In the genomic region with DNA sequence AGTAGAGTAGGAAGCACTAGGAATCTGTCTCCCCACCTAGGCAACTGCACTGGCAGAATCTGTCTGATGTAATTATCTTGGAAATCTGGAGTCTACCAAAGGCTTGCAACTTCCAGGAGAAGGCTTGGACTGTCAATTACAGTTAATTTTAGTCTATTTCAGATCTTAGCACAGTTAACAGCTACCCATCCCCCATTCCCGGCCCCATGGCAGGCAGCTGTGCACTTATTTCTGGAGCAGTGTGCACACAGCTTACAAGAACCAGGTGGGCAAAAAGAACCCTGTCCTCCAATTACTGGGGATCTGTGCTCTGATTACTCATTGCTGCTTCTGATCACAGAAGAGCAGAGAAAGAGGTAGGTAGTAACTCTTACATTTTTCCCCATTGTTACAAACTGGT, we compare ENCODE assay signal across 2 cellular contexts.
TF ChIP-seq lines count a peak whose summit lies in the region.

No MANE protein-coding gene starts in this region.

TF ChIP-seq in SK-N-SH, 30 proteins besides CTCF, POLR2A, EP300 and RAD21 (continued from another document):
- TF ChIP-seq, protein P1, sequence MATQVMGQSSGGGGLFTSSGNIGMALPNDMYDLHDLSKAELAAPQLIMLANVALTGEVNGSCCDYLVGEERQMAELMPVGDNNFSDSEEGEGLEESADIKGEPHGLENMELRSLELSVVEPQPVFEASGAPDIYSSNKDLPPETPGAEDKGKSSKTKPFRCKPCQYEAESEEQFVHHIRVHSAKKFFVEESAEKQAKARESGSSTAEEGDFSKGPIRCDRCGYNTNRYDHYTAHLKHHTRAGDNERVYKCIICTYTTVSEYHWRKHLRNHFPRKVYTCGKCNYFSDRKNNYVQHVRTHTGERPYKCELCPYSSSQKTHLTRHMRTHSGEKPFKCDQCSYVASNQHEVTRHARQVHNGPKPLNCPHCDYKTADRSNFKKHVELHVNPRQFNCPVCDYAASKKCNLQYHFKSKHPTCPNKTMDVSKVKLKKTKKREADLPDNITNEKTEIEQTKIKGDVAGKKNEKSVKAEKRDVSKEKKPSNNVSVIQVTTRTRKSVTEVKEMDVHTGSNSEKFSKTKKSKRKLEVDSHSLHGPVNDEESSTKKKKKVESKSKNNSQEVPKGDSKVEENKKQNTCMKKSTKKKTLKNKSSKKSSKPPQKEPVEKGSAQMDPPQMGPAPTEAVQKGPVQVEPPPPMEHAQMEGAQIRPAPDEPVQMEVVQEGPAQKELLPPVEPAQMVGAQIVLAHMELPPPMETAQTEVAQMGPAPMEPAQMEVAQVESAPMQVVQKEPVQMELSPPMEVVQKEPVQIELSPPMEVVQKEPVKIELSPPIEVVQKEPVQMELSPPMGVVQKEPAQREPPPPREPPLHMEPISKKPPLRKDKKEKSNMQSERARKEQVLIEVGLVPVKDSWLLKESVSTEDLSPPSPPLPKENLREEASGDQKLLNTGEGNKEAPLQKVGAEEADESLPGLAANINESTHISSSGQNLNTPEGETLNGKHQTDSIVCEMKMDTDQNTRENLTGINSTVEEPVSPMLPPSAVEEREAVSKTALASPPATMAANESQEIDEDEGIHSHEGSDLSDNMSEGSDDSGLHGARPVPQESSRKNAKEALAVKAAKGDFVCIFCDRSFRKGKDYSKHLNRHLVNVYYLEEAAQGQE (IDR thresholded peaks at IDR 0.05; ENCODE audit: low read depth, low read length), result no peak
- TF ChIP-seq GATA2 (CRISPR knock-in tag; IDR thresholded peaks at IDR 0.05), result no peak
- no peak for TF ChIP-seq GABPA (IDR thresholded peaks at IDR 0.05; ENCODE audit: low read depth)
- no peak for TF ChIP-seq YY1 (IDR thresholded peaks at IDR 0.05; ENCODE audit: low read depth)
- peak; percentile 45; the same call in 1 of the 2 replicates for TF ChIP-seq RCOR1 (IDR thresholded peaks at IDR 0.05; ENCODE audit: low read length)
- TF ChIP-seq SMC3 (IDR thresholded peaks at IDR 0.05; ENCODE audit: low read depth, low read length), result no peak
- TF ChIP-seq RXRA (IDR thresholded peaks at IDR 0.05; ENCODE audit: borderline replicate concordance, low read depth), result no peak
- TF ChIP-seq TCF12 (IDR thresholded peaks at IDR 0.05), result no peak
- TF ChIP-seq, protein P2, sequence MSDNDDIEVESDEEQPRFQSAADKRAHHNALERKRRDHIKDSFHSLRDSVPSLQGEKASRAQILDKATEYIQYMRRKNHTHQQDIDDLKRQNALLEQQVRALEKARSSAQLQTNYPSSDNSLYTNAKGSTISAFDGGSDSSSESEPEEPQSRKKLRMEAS (IDR thresholded peaks at IDR 0.05; ENCODE audit: low read depth), result no peak
- no peak for TF ChIP-seq SIN3A (IDR thresholded peaks at IDR 0.05; ENCODE audit: borderline replicate concordance, low read depth, low read length)
- TF ChIP-seq RFX5 (IDR thresholded peaks at IDR 0.05; ENCODE audit: low read length), result no peak
- TF ChIP-seq POLR2AphosphoS5 (IDR thresholded peaks at IDR 0.05; ENCODE audit: low read depth, low read length), result no peak
- TF ChIP-seq, protein P3, sequence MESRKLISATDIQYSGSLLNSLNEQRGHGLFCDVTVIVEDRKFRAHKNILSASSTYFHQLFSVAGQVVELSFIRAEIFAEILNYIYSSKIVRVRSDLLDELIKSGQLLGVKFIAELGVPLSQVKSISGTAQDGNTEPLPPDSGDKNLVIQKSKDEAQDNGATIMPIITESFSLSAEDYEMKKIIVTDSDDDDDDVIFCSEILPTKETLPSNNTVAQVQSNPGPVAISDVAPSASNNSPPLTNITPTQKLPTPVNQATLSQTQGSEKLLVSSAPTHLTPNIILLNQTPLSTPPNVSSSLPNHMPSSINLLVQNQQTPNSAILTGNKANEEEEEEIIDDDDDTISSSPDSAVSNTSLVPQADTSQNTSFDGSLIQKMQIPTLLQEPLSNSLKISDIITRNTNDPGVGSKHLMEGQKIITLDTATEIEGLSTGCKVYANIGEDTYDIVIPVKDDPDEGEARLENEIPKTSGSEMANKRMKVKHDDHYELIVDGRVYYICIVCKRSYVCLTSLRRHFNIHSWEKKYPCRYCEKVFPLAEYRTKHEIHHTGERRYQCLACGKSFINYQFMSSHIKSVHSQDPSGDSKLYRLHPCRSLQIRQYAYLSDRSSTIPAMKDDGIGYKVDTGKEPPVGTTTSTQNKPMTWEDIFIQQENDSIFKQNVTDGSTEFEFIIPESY (IDR thresholded peaks at IDR 0.05; ENCODE audit: borderline replicate concordance, low read depth), result no peak

TF ChIP-seq in SK-N-SH treated with all-trans-retinoic acid at 6 μM for 48 hours, 23 proteins besides CTCF, POLR2A, EP300 and RAD21 (continued from another document):
- TF ChIP-seq, protein P4, sequence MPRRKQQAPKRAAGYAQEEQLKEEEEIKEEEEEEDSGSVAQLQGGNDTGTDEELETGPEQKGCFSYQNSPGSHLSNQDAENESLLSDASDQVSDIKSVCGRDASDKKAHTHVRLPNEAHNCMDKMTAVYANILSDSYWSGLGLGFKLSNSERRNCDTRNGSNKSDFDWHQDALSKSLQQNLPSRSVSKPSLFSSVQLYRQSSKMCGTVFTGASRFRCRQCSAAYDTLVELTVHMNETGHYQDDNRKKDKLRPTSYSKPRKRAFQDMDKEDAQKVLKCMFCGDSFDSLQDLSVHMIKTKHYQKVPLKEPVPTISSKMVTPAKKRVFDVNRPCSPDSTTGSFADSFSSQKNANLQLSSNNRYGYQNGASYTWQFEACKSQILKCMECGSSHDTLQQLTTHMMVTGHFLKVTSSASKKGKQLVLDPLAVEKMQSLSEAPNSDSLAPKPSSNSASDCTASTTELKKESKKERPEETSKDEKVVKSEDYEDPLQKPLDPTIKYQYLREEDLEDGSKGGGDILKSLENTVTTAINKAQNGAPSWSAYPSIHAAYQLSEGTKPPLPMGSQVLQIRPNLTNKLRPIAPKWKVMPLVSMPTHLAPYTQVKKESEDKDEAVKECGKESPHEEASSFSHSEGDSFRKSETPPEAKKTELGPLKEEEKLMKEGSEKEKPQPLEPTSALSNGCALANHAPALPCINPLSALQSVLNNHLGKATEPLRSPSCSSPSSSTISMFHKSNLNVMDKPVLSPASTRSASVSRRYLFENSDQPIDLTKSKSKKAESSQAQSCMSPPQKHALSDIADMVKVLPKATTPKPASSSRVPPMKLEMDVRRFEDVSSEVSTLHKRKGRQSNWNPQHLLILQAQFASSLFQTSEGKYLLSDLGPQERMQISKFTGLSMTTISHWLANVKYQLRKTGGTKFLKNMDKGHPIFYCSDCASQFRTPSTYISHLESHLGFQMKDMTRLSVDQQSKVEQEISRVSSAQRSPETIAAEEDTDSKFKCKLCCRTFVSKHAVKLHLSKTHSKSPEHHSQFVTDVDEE (CRISPR knock-in tag; IDR thresholded peaks at IDR 0.05), result no peak
- TF ChIP-seq ESRRG (CRISPR knock-in tag; IDR thresholded peaks at IDR 0.05) (no peak), ARNTL (CRISPR knock-in tag; IDR thresholded peaks at IDR 0.05; ENCODE audit: borderline replicate concordance, low read depth) (no peak), ISL1 (CRISPR knock-in tag; IDR thresholded peaks at IDR 0.05) (no peak), SNAI2 (CRISPR knock-in tag; IDR thresholded peaks at IDR 0.05) (no peak), TCF4 (CRISPR knock-in tag; IDR thresholded peaks at IDR 0.05; ENCODE audit: borderline replicate concordance) (no peak), CSDC2 (CRISPR knock-in tag; IDR thresholded peaks at IDR 0.05) (no peak), ZFP30 (CRISPR knock-in tag; IDR thresholded peaks at IDR 0.05) (no peak), ZNF70 (CRISPR knock-in tag; IDR thresholded peaks at IDR 0.05) (no peak), ZNF8 (CRISPR knock-in tag; IDR thresholded peaks at IDR 0.05) (no peak), ZNF565 (CRISPR knock-in tag; conservative IDR thresholded peaks at IDR 0.05; ENCODE audit: low read depth) (no peak)
- TF ChIP-seq, protein P5, sequence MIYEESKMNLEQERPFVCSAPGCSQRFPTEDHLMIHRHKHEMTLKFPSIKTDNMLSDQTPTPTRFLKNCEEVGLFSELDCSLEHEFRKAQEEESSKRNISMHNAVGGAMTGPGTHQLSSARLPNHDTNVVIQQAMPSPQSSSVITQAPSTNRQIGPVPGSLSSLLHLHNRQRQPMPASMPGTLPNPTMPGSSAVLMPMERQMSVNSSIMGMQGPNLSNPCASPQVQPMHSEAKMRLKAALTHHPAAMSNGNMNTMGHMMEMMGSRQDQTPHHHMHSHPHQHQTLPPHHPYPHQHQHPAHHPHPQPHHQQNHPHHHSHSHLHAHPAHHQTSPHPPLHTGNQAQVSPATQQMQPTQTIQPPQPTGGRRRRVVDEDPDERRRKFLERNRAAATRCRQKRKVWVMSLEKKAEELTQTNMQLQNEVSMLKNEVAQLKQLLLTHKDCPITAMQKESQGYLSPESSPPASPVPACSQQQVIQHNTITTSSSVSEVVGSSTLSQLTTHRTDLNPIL (CRISPR knock-in tag; IDR thresholded peaks at IDR 0.05; ENCODE audit: low read depth), result no peak
